ENCODE assay signal across 8 cellular contexts in genomic region chr11:119316729-119317591, GRCh38. TPM values are rescaled to one million over a fixed set of nuclear protein-coding genes. Genes with fewer than 3 reads are reported as not detected.
DNase-seq lines count a peak whose midpoint lies in the region; ATAC-seq and TF ChIP-seq lines count a peak whose summit lies in the region.

Gene MCAM, minus strand, starts transcription at chr11:119317130. Its CDS starts 29 bp downstream, at chr11:119317101.

- H3K4me3 ChIP-seq in OCI-LY7 (ENCODE audit: low read depth, low read length, poor library complexity, severe bottlenecking) (no peak within 1 kb of the TSS), lung (peak within 1 kb of the TSS; percentile 69)

- CTCF ChIA-PET in OCI-LY7 (lab: Charles Lee; ENCODE audit: unreplicated experiment) = no interaction called here

- no peaks in the 10 kb centered on the region for H3K27me3 ChIP-seq in lung (ENCODE audit: control insufficient read depth, insufficient read depth)

- no peaks in the 10 kb centered on the region for H3K79me2 ChIP-seq in OCI-LY7 (ENCODE audit: insufficient read depth, low read depth, low read length)

- no peaks in the 10 kb centered on the region for H4K20me1 ChIP-seq in OCI-LY7 (ENCODE audit: insufficient read depth, low read length)

- POLR2A ChIA-PET in OCI-LY7 (lab: Charles Lee) = interaction anchor here (0.5 to 1.7 kb wide), 2 partner anchors 16 to 284 kb away, joined by 3 to 4 read pairs; no protein-coding TSS in a partner anchor

- H3K36me3 ChIP-seq in OCI-LY7 (ENCODE audit: insufficient read depth, low read length) (no peaks in the 10 kb centered on the region), lung (ENCODE audit: control insufficient read depth in 2 of 2, insufficient read depth in 2 of 2, low read length in 2 of 2) (peaks cover 0 to 5% of the 10 kb centered on the region in 2 donors)

- intact Hi-C loops in OCI-LY7 (cut with micrococcal nuclease; ENCODE audit: unreplicated experiment) = no loop called here

- H3K9me3 ChIP-seq in OCI-LY7 (ENCODE audit: low read length) = no peaks in the 10 kb centered on the region
- no peaks in the 10 kb centered on the region for H3K9me3 ChIP-seq in lung (ENCODE audit: control insufficient read depth in 2 of 2, insufficient read depth in 1 of 2, low read length in 1 of 2)

- BruUV-seq in OCI-LY7 (replicated peaks; lab: Mats Ljungman, UMichigan) = no TSS peak

- no peak within 1 kb of the TSS for H2AFZ ChIP-seq in OCI-LY7 (ENCODE audit: low read length)

- H3K27ac ChIP-seq in OCI-LY7 (ENCODE audit: low read depth, low read length, poor library complexity, severe bottlenecking) (no peak within 1 kb of the TSS), lung (ENCODE audit: low read depth in 1 of 2, low read length in 1 of 2) (peak within 1 kb of the TSS; percentile 77 to 80), temporal lobe (ENCODE audit: low read depth, low read length) (peak within 1 kb of the TSS; percentile 95)

- no peaks in the 10 kb centered on the region for H3K9me2 ChIP-seq in OCI-LY7 (ENCODE audit: insufficient read depth, low read length)

- H3K4me1 ChIP-seq in OCI-LY7 (ENCODE audit: insufficient read depth, low read length, poor library complexity, severe bottlenecking) = peaks cover 51% of the 10 kb centered on the region
- peaks cover 0 to 18% of the 10 kb centered on the region in 2 donors for H3K4me1 ChIP-seq in lung (ENCODE audit: control insufficient read depth in 2 of 2, insufficient read depth in 2 of 2, low read length in 2 of 2)

- no peak for TF ChIP-seq CTCF in OCI-LY7 (conservative IDR thresholded peaks at IDR 0.05; ENCODE audit: low read length)
- TF ChIP-seq CTCF in lung (IDR thresholded peaks at IDR 0.05; ENCODE audit: control extremely low read depth, extremely low read depth) = no peak

- peak within 1 kb of the TSS; percentile 61 for H3K4me2 ChIP-seq in OCI-LY7 (ENCODE audit: low read length)

- DNase-seq in NCI-H748 (lab: John Stamatoyannopoulos, UW; ENCODE audit: unreplicated experiment) (peak; percentile 49), NCI-H748 treated with DMSO at 0.1 percent for 48 hours (lab: John Stamatoyannopoulos, UW) (no peak), OCI-LY7 (ENCODE audit: low spot score) (no peak), dermis microvascular lymphatic vessel endothelial cell (ENCODE audit: low read depth in 2 of 2) (peak in 1 of 2 donors; percentile 72), lung (ENCODE audit: low spot score) (no peak)

- WGBS in lung, 2 donors = 0 to 2% methylated on average over 56 to 74 of the region's 74 CpGs

- ATAC-seq in lung (ENCODE audit: insufficient read depth, low FRiP score) (no peak), GM21723 (IDR thresholded peaks at IDR 0.05; ENCODE audit: unreplicated experiment) (no peak), HG02763 (IDR thresholded peaks at IDR 0.05; ENCODE audit: unreplicated experiment) (no peak)

RNA-seq across cellular contexts. Expression of gene MCAM, which starts in this region (rescaled TPM):
- 0.69 and 2.6 TPM in 2 replicates for total RNA-seq in OCI-LY7 (2014; rRNA removed; shearing (Covaris generic))
- 1.3 and 3.2 TPM in 2 replicates for total RNA-seq in OCI-LY7 (2022)
- 133 and 200 TPM in 2 replicates for total RNA-seq in dermis microvascular lymphatic vessel endothelial cell
- total RNA-seq in lung = 100 to 1,000 TPM; 127 to 174 TPM
- 100 to 1,000 TPM in 1 of 2 donors, 10 to 100 TPM in 1; 51.9 to 120 TPM for polyA plus RNA-seq in lung
- total RNA-seq in temporal lobe = 11.3 TPM

Comparison
In these comparisons a context has a peak if more than half of its experiments do, and no peak if none do; other contexts are left out.
1. RNA of gene MCAM (total RNA-seq): 133 to 200 TPM in dermis microvascular lymphatic vessel endothelial cell and 127 to 174 TPM in lung; 11.3 TPM in temporal lobe (single experiment) and 0.69 to 3.2 TPM in OCI-LY7; every median in the first group is over 10 times any median in the second.